Comparison of ENCODE assay signal across 25 cellular contexts in the genomic region with DNA sequence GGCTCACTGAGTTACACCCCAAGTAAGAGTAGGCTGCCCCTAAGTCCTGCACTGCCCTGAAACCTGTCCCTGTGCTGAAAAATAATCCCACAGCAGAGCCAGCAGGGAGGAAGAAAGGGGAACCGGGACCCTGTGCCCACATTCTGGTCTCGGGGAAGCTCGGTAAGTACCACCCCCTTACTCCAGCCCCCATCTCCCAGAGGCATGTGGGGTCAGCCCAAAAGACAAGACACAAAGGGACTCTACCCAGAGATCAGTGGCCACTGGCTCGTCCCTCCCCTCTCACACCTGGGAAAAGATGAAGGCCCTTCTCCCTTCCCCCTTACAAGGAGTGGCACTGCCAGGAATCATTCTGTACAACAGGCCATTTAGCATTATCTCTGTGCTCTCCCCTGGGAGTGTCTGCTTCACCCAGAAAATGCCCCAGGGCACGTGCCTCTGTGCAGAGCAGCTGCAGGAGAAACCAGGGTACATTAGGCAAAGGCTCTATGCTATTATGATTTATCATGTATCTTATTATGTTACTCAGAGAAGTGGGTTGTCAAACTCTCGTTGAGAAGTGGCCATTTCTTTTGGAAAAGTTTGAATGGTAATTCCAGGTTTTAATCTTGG.
DNase-seq lines count a peak whose midpoint lies in the region; ATAC-seq, FAIRE-seq and TF ChIP-seq lines count a peak whose summit lies in the region.
"Had no signal": no experiment of that assay in that cellular context is flagged by ENCODE, and none has a peak within 500 bp of the region (broad histone marks: within the 10 kb centered on the region; RNA-seq: fewer than 3 reads in every experiment).

No MANE protein-coding gene starts in this region.

- no peak overlapping the region for H3K4ac ChIP-seq in trophoblast cell (ENCODE audit: low read depth, low read length)

- peak overlapping the region; percentile 58 for H2AK5ac ChIP-seq in trophoblast cell (ENCODE audit: low read length)

- peak overlapping the region; percentile 16 for H3K14ac ChIP-seq in trophoblast cell (ENCODE audit: low read length)

- no peak overlapping the region for H3K27ac ChIP-seq in trophoblast cell (ENCODE audit: low read depth, low read length)
- H3K27ac ChIP-seq: psoas muscle had no signal

- peaks cover 0 to 4% (median 0%) of the 10 kb centered on the region in 3 donors for H3K4me1 Mint-ChIP-seq in T-cell
- H3K4me1 Mint-ChIP-seq: activated B cell treated with CpG ODN at 0.5 μM for 24 hours; activated naive CD8-positive, alpha-beta T cell treated with anti-CD3 and anti-CD28 coated beads for 36 hours; central memory CD8-positive, alpha-beta T cell had no signal

- H3K23ac ChIP-seq in trophoblast cell (ENCODE audit: low read length): no peak overlapping the region

- H4K91ac ChIP-seq in trophoblast cell (ENCODE audit: low read depth, low read length): peak overlapping the region; percentile 64

- CTCF ChIA-PET in T-cell (lab: Charles Lee): no interaction called here

- peaks cover 19% of the 10 kb centered on the region for H3K79me1 ChIP-seq in trophoblast cell (ENCODE audit: low read length)

- H3K4me3 ChIP-seq in bronchial epithelial cell (ENCODE audit: low read depth, low read length) (no peak overlapping the region), trophoblast cell (ENCODE audit: low read depth, low read length) (no peak overlapping the region)
- H3K4me3 ChIP-seq: lung, psoas muscle had no signal

- no peak overlapping the region for H4K12ac ChIP-seq in trophoblast cell (ENCODE audit: low read depth, low read length)

- H2BK12ac ChIP-seq in trophoblast cell (ENCODE audit: low read length): peak overlapping the region; percentile 73

- no peak overlapping the region for H2BK5ac ChIP-seq in trophoblast cell (ENCODE audit: low read depth, low read length, poor library complexity)

- peak overlapping the region; percentile 37 for H2BK120ac ChIP-seq in trophoblast cell (ENCODE audit: insufficient read depth, low read length, poor library complexity)

- TF ChIP-seq CTCF in bronchial epithelial cell (IDR thresholded peaks at IDR 0.05; ENCODE audit: insufficient read depth, low read length, severe bottlenecking): no peak

- ATAC-seq in T-cell (replicated peaks in 1 of 4): no peak
- no peak for ATAC-seq in HG03039 (IDR thresholded peaks at IDR 0.05; ENCODE audit: unreplicated experiment)
- ATAC-seq: psoas muscle had no signal

- no peaks in the 10 kb centered on the region for H3K9me3 Mint-ChIP-seq in T-cell
- H3K9me3 Mint-ChIP-seq: activated B cell treated with CpG ODN at 0.5 μM for 24 hours; activated naive CD8-positive, alpha-beta T cell treated with anti-CD3 and anti-CD28 coated beads for 36 hours; activated T-helper 2 cell treated with anti-CD3 and anti-CD28 coated beads, Interferon-gamma antibody, Interleukin-2, Interleukin-4, amounts not matched to agents 10 μg/mL and 5 μg/mL and 100 μg/mL, durations not matched to agents 14 hours and 24 hours and 36 hours; CD4-positive, alpha-beta T cell; central memory CD8-positive, alpha-beta T cell; type B pancreatic cell had no signal

- H2AFZ ChIP-seq in trophoblast cell (ENCODE audit: insufficient read depth, low read length, poor library complexity): no peak overlapping the region

- H3K27me3 ChIP-seq in bronchial epithelial cell (ENCODE audit: control insufficient read depth, insufficient read depth, low read length) (peaks cover 2% of the 10 kb centered on the region), trophoblast cell (ENCODE audit: insufficient read depth, low read length) (no peaks in the 10 kb centered on the region)

- no peak overlapping the region for H3K4me3 Mint-ChIP-seq in T-cell
- H3K4me3 Mint-ChIP-seq: activated B cell treated with CpG ODN at 0.5 μM for 24 hours; activated naive CD8-positive, alpha-beta T cell treated with anti-CD3 and anti-CD28 coated beads for 36 hours; CD4-positive, alpha-beta T cell; central memory CD8-positive, alpha-beta T cell; type B pancreatic cell had no signal

- no peak overlapping the region for H3K4me2 ChIP-seq in trophoblast cell (ENCODE audit: low read length)

- H3K18ac ChIP-seq in trophoblast cell (ENCODE audit: low read length): no peak overlapping the region

- H3K36me3 ChIP-seq in bronchial epithelial cell (ENCODE audit: control insufficient read depth, insufficient read depth, low read length): no peaks in the 10 kb centered on the region
- H3K36me3 ChIP-seq in trophoblast cell (ENCODE audit: control insufficient read depth in 1 of 2, insufficient read depth in 2 of 2, low read length in 2 of 2): no peaks in the 10 kb centered on the region

- no peak overlapping the region for H3K9ac ChIP-seq in trophoblast cell (ENCODE audit: low read length)

- peaks cover 4 to 10% of the 10 kb centered on the region in 2 donors for H3K27me3 Mint-ChIP-seq in T-cell
- H3K27me3 Mint-ChIP-seq: CD4-positive, alpha-beta T cell; type B pancreatic cell had no signal

- no peaks in the 10 kb centered on the region for H3K9me3 ChIP-seq in trophoblast cell (ENCODE audit: insufficient read depth, low read depth, low read length)
- H3K9me3 ChIP-seq: psoas muscle had no signal

- DNase-seq in M059J (ENCODE audit: low read depth) (peak; percentile 22), NCI-H345 (lab: John Stamatoyannopoulos, UW) (peak; percentile 63), bronchial epithelial cell (ENCODE audit: low read depth) (no peak), trophoblast cell (no peak), T-cell (no peak), NCI-H510A treated with DMSO at 0.1 percent for 48 hours (lab: John Stamatoyannopoulos, UW) (no peak)
- no peak for DNase-seq in activated CD4-positive, alpha-beta T cell treated with anti-CD3 and anti-CD28 coated beads for 1 hour
- DNase-seq: activated B cell treated with CpG ODN at 0.5 μM for 24 hours; activated CD4-positive, alpha-beta T cell treated with anti-CD3 and anti-CD28 coated beads, Interleukin-2, amount 50 U/mL, for 4 hours; activated CD8-positive, alpha-beta memory T cell treated with anti-CD3 and anti-CD28 coated beads, Interleukin-2, amount 50 U/mL, for 4 hours; activated naive CD8-positive, alpha-beta T cell treated with anti-CD3 and anti-CD28 coated beads for 36 hours; CD4-positive, alpha-beta T cell; IMR-90; kidney; NCI-H1092 treated with DMSO at 0.1 percent for 48 hours; NCI-H2171; nucleus accumbens; psoas muscle; stimulated activated CD4-positive, alpha-beta T cell treated with anti-CD3 and anti-CD28 coated beads, Interleukin-1b, Interleukin-23, amount 100 ng/mL, for 48 hours; T1000 had no signal

- H3K27ac Mint-ChIP-seq in T-cell: no peak overlapping the region
- H3K27ac Mint-ChIP-seq: activated B cell treated with CpG ODN at 0.5 μM for 24 hours; activated naive CD8-positive, alpha-beta T cell treated with anti-CD3 and anti-CD28 coated beads for 36 hours; activated T-helper 2 cell treated with anti-CD3 and anti-CD28 coated beads, Interferon-gamma antibody, Interleukin-2, Interleukin-4, amounts not matched to agents 10 μg/mL and 5 μg/mL and 100 μg/mL, durations not matched to agents 14 hours and 24 hours and 36 hours; CD4-positive, alpha-beta T cell; type B pancreatic cell had no signal

- H4K8ac ChIP-seq in trophoblast cell (ENCODE audit: low read depth, low read length): no peak overlapping the region

- peak; percentile 70 for FAIRE-seq in bronchial epithelial cell (lab: Jason Lieb, UNC)
- FAIRE-seq: kidney had no signal

- peaks cover 2 to 17% of the 10 kb centered on the region in 2 experiments for H3K4me1 ChIP-seq in trophoblast cell (ENCODE audit: control insufficient read depth in 1 of 2, insufficient read depth in 2 of 2, low read length in 2 of 2)

- no CpG with 5 or more reads among the region's 6 CpGs for WGBS in trophoblast cell (ENCODE audit: extremely low coverage, insufficient coverage, insufficient read length)

- no peaks in the 10 kb centered on the region for H3K36me3 Mint-ChIP-seq in T-cell
- H3K36me3 Mint-ChIP-seq: activated naive CD8-positive, alpha-beta T cell treated with anti-CD3 and anti-CD28 coated beads for 36 hours; type B pancreatic cell had no signal

- no peaks in the 10 kb centered on the region for H3K79me2 ChIP-seq in trophoblast cell (ENCODE audit: control insufficient read depth, insufficient read depth, low read length, poor library complexity)

- POLR2A ChIA-PET in T-cell (lab: Charles Lee): no interaction called here

Comparison
In these comparisons a context has a peak if more than half of its experiments do, and no peak if none do; other contexts are left out.
1. DNase-seq: peak in M059J (single experiment) and NCI-H345 (single experiment); none in bronchial epithelial cell (single experiment), trophoblast cell (0 of 2), activated CD4-positive, alpha-beta T cell treated with anti-CD3 and anti-CD28 coated beads for 1 hour (single experiment), T-cell (0 of 34) and NCI-H510A treated with DMSO at 0.1 percent for 48 hours (single experiment).